In the genomic region with DNA sequence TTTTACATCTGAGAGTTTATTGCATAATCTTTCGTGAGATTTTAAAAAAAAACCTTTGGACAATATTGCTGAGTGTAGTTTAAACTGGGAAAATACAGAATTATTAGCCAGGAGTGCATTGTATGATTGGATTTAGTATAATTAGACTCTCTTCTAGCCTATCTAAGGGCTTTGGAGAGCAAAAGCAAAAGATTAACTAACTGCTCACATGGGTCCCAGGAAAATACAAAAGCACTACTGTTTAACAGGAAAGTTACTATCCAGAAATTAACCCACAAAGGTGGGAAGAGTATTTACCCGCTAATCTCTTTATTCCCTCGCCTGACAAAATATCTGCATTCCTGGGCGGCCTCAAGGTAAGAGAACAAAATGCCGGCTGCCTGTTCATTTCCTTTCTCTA, we compare ENCODE assay signal across 30 cellular contexts.
"Had no signal": no experiment of that assay in that cellular context is flagged by ENCODE, and none has a peak within 500 bp of the region (broad histone marks: within the 10 kb centered on the region; RNA-seq: fewer than 3 reads in every experiment).

No MANE protein-coding gene starts in this region.

- ATAC-seq: gastroesophageal sphincter, left colon, natural killer cell, psoas muscle, right cardiac atrium had no signal

- FAIRE-seq: keratinocyte had no signal

- H3K4me1 ChIP-seq: ascending aorta, gastroesophageal sphincter, lower lobe of right lung, psoas muscle, testis, uterus had no signal

- H3K36me3 ChIP-seq: ascending aorta, brain microvascular endothelial cell, gastroesophageal sphincter, lower lobe of right lung, neutrophil, ovary, uterus had no signal

- H3K27me3 ChIP-seq: ascending aorta, brain microvascular endothelial cell, dorsolateral prefrontal cortex, gastroesophageal sphincter, neutrophil, ovary, testis, uterus had no signal

- H3K9me3 ChIP-seq: ascending aorta, gastroesophageal sphincter, lower lobe of right lung, neutrophil, ovary, psoas muscle, testis, uterus had no signal

- H3K27ac ChIP-seq: ascending aorta, brain microvascular endothelial cell, coronary artery, dorsolateral prefrontal cortex, gastroesophageal sphincter, lower lobe of right lung, neutrophil, ovary, psoas muscle, testis, uterus had no signal

- H3K4me3 ChIP-seq: ascending aorta, coronary artery, dorsolateral prefrontal cortex, gastroesophageal sphincter, lower lobe of right lung, ovary, psoas muscle, testis, uterus had no signal

- DNase-seq: activated CD4-positive, alpha-beta memory T cell treated with anti-CD3 and anti-CD28 coated beads for 36 hours; activated CD4-positive, alpha-beta T cell treated with anti-CD3 and anti-CD28 coated beads, Interleukin-2, amount 10 ng/mL, durations not matched to agents 24 days and 14 days; activated CD4-positive, CD25-positive, alpha-beta regulatory T cell treated with anti-CD3 and anti-CD28 coated beads, Interleukin-2, amount 50 U/mL, for 72 hours; activated CD8-positive, alpha-beta memory T cell treated with anti-CD3 and anti-CD28 coated beads, Interleukin-2, amount 50 U/mL, for 4 hours; activated gamma-delta T cell; activated naive CD4-positive, alpha-beta T cell treated with anti-CD3 and anti-CD28 coated beads, Interleukin-2, amount 10 ng/mL, durations not matched to agents 7 days and 5 days; activated naive CD8-positive, alpha-beta T cell treated with anti-CD3 and anti-CD28 coated beads, Interleukin-2, amount 10 ng/mL, durations not matched to agents 7 days and 5 days; activated T-cell treated with anti-CD3 and anti-CD28 coated beads, Interleukin-2, amount 50 U/mL, for 1 hour; brain microvascular endothelial cell; dorsolateral prefrontal cortex; effector memory CD4-positive, alpha-beta T cell; hippocampal formation; left colon; lower lobe of right lung; mesenchymal stem cell; natural killer cell; ovary; psoas muscle; right cardiac atrium; stimulated activated CD4-positive, alpha-beta T cell treated with anti-CD3 and anti-CD28 coated beads, Interleukin-2, amount 100 ng/mL, for 48 hours; stimulated activated naive CD4-positive, alpha-beta T cell treated with Interleukin-2 at 50 U/mL for 16 hours; T-helper 2 cell; testis; trophoblast cell; uterus had no signal
